In the genomic region with DNA sequence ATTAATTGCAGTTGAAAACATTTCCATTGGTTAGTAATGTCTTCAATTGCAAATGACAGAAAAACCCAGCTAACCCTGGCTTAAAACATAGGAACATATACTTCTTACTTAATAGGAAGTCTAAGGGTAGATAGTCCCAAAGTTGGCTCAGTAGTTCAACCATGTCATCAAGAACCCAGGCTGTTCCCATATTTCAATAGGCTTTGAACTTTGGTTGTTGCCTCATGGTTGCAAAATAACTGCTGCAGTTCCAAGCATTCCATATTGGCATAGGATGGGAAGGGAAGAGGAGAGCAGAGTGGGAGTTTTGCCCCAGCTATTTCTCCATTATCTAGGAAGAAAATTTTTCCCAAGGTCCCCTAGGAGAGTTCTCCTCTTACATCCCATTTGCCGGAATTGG, we compare ENCODE assay signal across 25 cellular contexts.
"Had no signal": no experiment of that assay in that cellular context is flagged by ENCODE, and none has a peak within 500 bp of the region (broad histone marks: within the 10 kb centered on the region; RNA-seq: fewer than 3 reads in every experiment).

No MANE protein-coding gene starts in this region.

- H3K27ac ChIP-seq: esophagus squamous epithelium, neutrophil, prostate gland, right atrium auricular region, skin epidermis, spleen, thoracic aorta, tibial nerve, upper lobe of left lung had no signal

- FAIRE-seq: endometrium, frontal cortex, keratinocyte, urothelium cell line had no signal

- DNase-seq: cerebellar nuclear complex; cortex of kidney; effector memory CD8-positive, alpha-beta T cell; erythroblast; esophagus squamous epithelium; head of caudate nucleus; mesenchymal stem cell; mucosa of descending colon; naive B cell; spleen; stimulated activated CD4-positive, alpha-beta T cell treated with anti-CD3 and anti-CD28 coated beads, Interleukin-4, amount 100 ng/mL, for 4 hours; stimulated activated naive CD8-positive, alpha-beta T cell treated with anti-CD3 and anti-CD28 coated beads, Interleukin-15, Interleukin-2, amounts not matched to agents 100 U/mL and 50 U/mL, for 24 hours; upper lobe of left lung had no signal

- H3K4me3 ChIP-seq: esophagus squamous epithelium, mucosa of descending colon, prostate gland, right atrium auricular region, skin epidermis, spleen, thoracic aorta, tibial nerve, upper lobe of left lung had no signal

- H3K9me3 ChIP-seq: esophagus squamous epithelium, mucosa of descending colon, neutrophil, prostate gland, right atrium auricular region, spleen, thoracic aorta, tibial nerve, upper lobe of left lung had no signal

- H3K27me3 ChIP-seq: esophagus squamous epithelium, neutrophil, right atrium auricular region, spleen, tibial nerve, upper lobe of left lung had no signal

- H3K4me1 ChIP-seq: prostate gland, upper lobe of left lung had no signal

- ATAC-seq: effector memory CD8-positive, alpha-beta T cell; mucosa of descending colon; natural killer cell treated with Interleukin-12 subunit alpha and Interleukin-12 subunit beta and Interleukin-15 and Interleukin-18, amount 100 ng/mL, for 72 hours; stimulated activated memory B cell treated with anti-CD40 and anti-IgM and Interleukin-4, amounts not matched to agents 10 μg/mL and 1 μg/mL and 100 μg/mL, for 72 hours; stimulated activated naive CD8-positive, alpha-beta T cell treated with anti-CD3 and anti-CD28 coated beads, Interleukin-15, Interleukin-2, amounts not matched to agents 100 U/mL and 50 U/mL, for 24 hours had no signal

- H3K36me3 ChIP-seq: esophagus squamous epithelium, neutrophil, prostate gland, right atrium auricular region, spleen, thoracic aorta, tibial nerve, upper lobe of left lung had no signal
